In the genomic region with DNA sequence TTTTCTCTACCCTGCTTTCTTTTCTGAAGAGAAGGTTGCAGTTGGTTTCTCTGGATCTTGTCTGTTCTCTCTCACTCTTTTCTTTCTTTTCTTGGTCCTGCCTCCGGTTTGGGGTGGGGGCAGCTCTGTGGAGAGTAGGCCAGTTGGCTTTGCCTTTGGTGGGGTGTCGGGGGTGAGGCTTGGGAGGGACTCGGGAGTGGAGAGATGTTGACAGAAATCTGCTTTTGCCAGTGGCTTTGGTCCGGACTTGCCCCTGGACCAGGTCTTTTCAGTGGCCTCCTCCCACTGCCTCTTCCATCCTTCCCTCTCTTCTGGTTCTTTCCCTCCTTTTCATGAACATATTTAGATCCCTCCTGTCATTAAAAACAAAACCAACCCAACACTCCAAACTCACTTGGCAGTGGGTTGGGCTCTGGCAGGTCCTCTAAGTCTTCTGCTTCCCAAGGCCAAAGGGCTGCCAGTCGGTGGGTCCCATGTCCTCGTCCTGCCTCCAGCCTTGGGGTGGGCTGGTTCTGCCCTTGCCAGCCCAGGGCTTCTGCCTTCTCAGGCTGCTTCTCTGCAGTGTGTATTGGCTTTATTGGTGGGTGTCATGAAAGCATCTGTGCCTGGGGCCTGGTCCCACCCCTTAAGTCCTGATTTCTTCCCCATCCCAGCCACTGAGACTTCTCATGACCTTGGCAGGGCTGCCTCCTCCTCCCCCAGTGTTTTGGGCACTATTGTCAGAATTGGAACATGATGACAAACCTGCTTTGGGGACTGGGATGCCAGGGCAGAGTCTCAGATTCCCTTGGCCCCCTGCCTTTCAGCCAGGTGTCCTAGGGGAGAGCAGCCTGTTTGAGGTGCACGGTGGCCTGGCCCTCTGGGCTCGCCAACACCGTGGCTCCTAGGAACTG, we compare ENCODE assay signal across 1 cellular context.
TF ChIP-seq lines count a peak whose summit lies in the region.

No MANE protein-coding gene starts in this region.

TF ChIP-seq in IMR-90, 13 proteins besides CTCF, POLR2A, EP300 and RAD21:
- no peak for TF ChIP-seq SMC3 (IDR thresholded peaks at IDR 0.05; ENCODE audit: low read depth, low read length)
- no peak for TF ChIP-seq MAFK (IDR thresholded peaks at IDR 0.05; ENCODE audit: low read depth, low read length)
- no peak for TF ChIP-seq CEBPB (IDR thresholded peaks at IDR 0.05; ENCODE audit: low read depth, low read length)
- TF ChIP-seq RFX5 (IDR thresholded peaks at IDR 0.05; ENCODE audit: low read depth, low read length) = no peak
- TF ChIP-seq FOS (IDR thresholded peaks at IDR 0.05; ENCODE audit: low read depth, low read length) = no peak
- no peak for TF ChIP-seq BHLHE40 (IDR thresholded peaks at IDR 0.05; ENCODE audit: low read depth, low read length)
- TF ChIP-seq MXI1 (IDR thresholded peaks at IDR 0.05; ENCODE audit: borderline replicate concordance, low read depth, low read length) = no peak
